ENCODE assay signal across 27 cellular contexts in the genomic region with DNA sequence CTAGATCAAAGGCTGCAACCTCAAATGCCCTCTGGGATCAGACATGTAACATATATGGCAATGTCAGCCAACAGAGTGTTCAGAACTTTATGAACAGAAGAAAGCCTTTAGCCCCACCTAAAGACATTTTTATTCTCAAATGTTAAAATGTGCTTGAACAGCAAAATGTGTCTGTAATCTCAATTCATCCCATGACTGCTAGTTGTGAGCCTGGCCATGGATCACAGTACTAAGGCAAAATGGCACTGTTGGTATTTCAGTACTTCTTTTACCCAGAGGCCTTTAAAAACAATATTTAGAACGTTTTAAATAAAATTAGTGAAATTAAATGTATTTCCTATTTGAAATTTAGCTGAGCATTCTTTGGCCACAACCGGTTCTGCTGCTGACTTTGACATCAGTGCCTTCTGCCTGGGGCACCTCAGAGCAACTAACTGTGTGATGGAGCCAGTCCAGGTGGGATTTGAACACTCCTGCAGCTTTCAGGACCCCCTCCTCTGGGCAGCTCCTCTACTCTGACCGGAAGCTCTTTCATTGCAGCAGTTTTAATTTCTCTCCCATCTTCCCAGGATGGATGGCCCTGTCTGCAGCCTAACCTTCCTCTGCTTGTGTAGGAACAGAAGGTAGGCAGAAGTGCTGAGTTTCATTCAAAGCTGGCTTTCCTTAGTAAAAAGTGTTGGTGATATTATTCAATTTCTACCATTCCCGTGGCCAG.
"Had no signal": no experiment of that assay in that cellular context is flagged by ENCODE, and none has a peak within 500 bp of the region (broad histone marks: within the 10 kb centered on the region; RNA-seq: fewer than 3 reads in every experiment).

No MANE protein-coding gene starts in this region.

- H3K4me3 Mint-ChIP-seq: activated CD4-positive, alpha-beta T cell treated with anti-CD3 and anti-CD28 coated beads, Interleukin-2, amount 10 ng/mL, durations not matched to agents 24 days and 14 days; activated CD8-positive, alpha-beta memory T cell treated with anti-CD3 and anti-CD28 coated beads, Interleukin-2, amount 10 ng/mL, durations not matched to agents 7 days and 5 days; activated naive CD8-positive, alpha-beta T cell treated with anti-CD3 and anti-CD28 coated beads, Interleukin-2, amount 50 U/mL, for 24 hours; activated T-cell treated with anti-CD3 and anti-CD28 coated beads, Interleukin-2, amount 50 U/mL, for 24 hours; activated T-helper 1 cell treated with anti-CD3 and anti-CD28 coated beads, Interleukin-12 subunit alpha, Interleukin-12 subunit beta, Interleukin-2, Interleukin-4 antibody, amounts not matched to agents 30 ng/mL and 10 ng/mL and 1 ng/mL, durations not matched to agents 14 hours and 24 hours and 36 hours; brain; central memory CD8-positive, alpha-beta T cell; T-helper 1 cell treated with Interleukin-12 subunit alpha and Interleukin-12 subunit beta and Interleukin-4 antibody, amounts not matched to agents 30 μg/mL and 1 μg/mL, for 36 hours; WTC11 had no signal

- H3K27ac Mint-ChIP-seq: activated CD4-positive, alpha-beta T cell treated with anti-CD3 and anti-CD28 coated beads, Interleukin-2, amount 10 ng/mL, durations not matched to agents 24 days and 14 days; activated CD8-positive, alpha-beta memory T cell treated with anti-CD3 and anti-CD28 coated beads, Interleukin-2, amount 10 ng/mL, durations not matched to agents 7 days and 5 days; activated naive CD4-positive, alpha-beta T cell treated with anti-CD3 and anti-CD28 coated beads, Interleukin-2, amount 50 U/mL, for 72 hours; activated naive CD8-positive, alpha-beta T cell treated with anti-CD3 and anti-CD28 coated beads, Interleukin-2, amount 50 U/mL, for 24 hours; activated T-cell treated with anti-CD3 and anti-CD28 coated beads, Interleukin-2, amount 50 U/mL, for 24 hours; activated T-helper 1 cell treated with anti-CD3 and anti-CD28 coated beads, Interleukin-12 subunit alpha, Interleukin-12 subunit beta, Interleukin-2, Interleukin-4 antibody, amounts not matched to agents 30 ng/mL and 10 ng/mL and 1 ng/mL, durations not matched to agents 14 hours and 24 hours and 36 hours; T-helper 1 cell treated with Interleukin-12 subunit alpha and Interleukin-12 subunit beta and Interleukin-4 antibody, amounts not matched to agents 30 μg/mL and 1 μg/mL, for 36 hours; WTC11 had no signal

- ATAC-seq: activated CD8-positive, alpha-beta memory T cell treated with anti-CD3 and anti-CD28 coated beads, Interleukin-2, amount 10 ng/mL, durations not matched to agents 7 days and 5 days; activated naive CD4-positive, alpha-beta T cell treated with anti-CD3 and anti-CD28 coated beads, Interleukin-2, amount 50 U/mL, for 72 hours; activated naive CD8-positive, alpha-beta T cell treated with anti-CD3 and anti-CD28 coated beads, Interleukin-2, amount 50 U/mL, for 24 hours had no signal

- H3K36me3 Mint-ChIP-seq: activated naive CD4-positive, alpha-beta T cell treated with anti-CD3 and anti-CD28 coated beads, Interleukin-2, amount 50 U/mL, for 72 hours; brain; WTC11 had no signal

- FAIRE-seq: astrocyte, RCC 7860 had no signal

- H3K9me3 Mint-ChIP-seq: activated CD4-positive, alpha-beta T cell treated with anti-CD3 and anti-CD28 coated beads, Interleukin-2, amount 10 ng/mL, durations not matched to agents 24 days and 14 days; activated naive CD4-positive, alpha-beta T cell treated with anti-CD3 and anti-CD28 coated beads, Interleukin-2, amount 50 U/mL, for 72 hours; activated naive CD8-positive, alpha-beta T cell treated with anti-CD3 and anti-CD28 coated beads, Interleukin-2, amount 50 U/mL, for 24 hours; activated T-cell treated with anti-CD3 and anti-CD28 coated beads, Interleukin-2, amount 50 U/mL, for 24 hours; activated T-helper 1 cell treated with anti-CD3 and anti-CD28 coated beads, Interleukin-12 subunit alpha, Interleukin-12 subunit beta, Interleukin-2, Interleukin-4 antibody, amounts not matched to agents 30 ng/mL and 10 ng/mL and 1 ng/mL, durations not matched to agents 14 hours and 24 hours and 36 hours; brain; central memory CD8-positive, alpha-beta T cell; T-helper 1 cell treated with Interleukin-12 subunit alpha and Interleukin-12 subunit beta and Interleukin-4 antibody, amounts not matched to agents 30 μg/mL and 1 μg/mL, for 36 hours; WTC11 had no signal

- DNase-seq: activated CD4-positive, alpha-beta T cell treated with anti-CD3 and anti-CD28 coated beads for 1 hour; activated CD4-positive, alpha-beta T cell treated with anti-CD3 and anti-CD28 coated beads, Interleukin-2, amount 10 ng/mL, durations not matched to agents 24 days and 14 days; activated CD4-positive, alpha-beta T cell treated with anti-CD3 and anti-CD28 coated beads, Interleukin-2, amount 50 U/mL, for 48 hours; activated CD8-positive, alpha-beta memory T cell treated with anti-CD3 and anti-CD28 coated beads, Interleukin-2, amount 10 ng/mL, durations not matched to agents 7 days and 5 days; activated effector memory CD4-positive, alpha-beta T cell treated with Interleukin-2 at 50 U/mL for 16 hours; activated naive CD4-positive, alpha-beta T cell treated with Interleukin-2 at 50 U/mL for 16 hours; activated naive CD8-positive, alpha-beta T cell treated with anti-CD3 and anti-CD28 coated beads, Interleukin-2, amount 50 U/mL, for 24 hours; activated T-cell treated with anti-CD3 and anti-CD28 coated beads, Interleukin-2, amount 50 U/mL, for 24 hours; amniotic stem cell; Kasumi-1; NCI-H1048; NCI-H1417; NCI-H1930; NCI-H2171; NCI-H226; NCI-H526; NCI-H774; NK-92 treated with Interleukin-12 subunit alpha and Interleukin-12 subunit beta, amount 100 ng/mL, for 24 hours; SHP77 treated with DMSO at 0.1 percent for 48 hours had no signal
